Comparison of ENCODE assay signal across 31 cellular contexts in the genomic region with DNA sequence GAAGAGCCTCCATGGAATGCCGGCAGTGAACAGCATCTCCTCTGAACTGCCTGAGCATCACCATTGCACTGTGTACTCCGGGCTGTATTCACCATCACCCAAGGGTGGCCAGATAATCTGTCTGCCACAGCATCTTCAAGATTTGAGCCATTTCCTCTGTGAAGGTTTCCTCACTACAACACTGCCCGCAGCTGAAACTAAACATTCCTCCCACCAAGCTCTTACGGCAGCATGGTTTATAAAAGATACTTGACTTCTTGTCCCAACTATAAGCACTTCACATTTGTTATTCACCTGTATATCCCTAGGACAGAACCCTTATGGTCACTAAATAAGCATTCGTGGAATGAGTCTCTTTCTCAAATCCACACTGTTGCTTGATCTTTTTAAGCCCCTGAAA.
A peak's percentile ranks its signal among the peaks of the same experiment; 100 is the strongest.
DNase-seq lines count a peak whose midpoint lies in the region; ATAC-seq and TF ChIP-seq lines count a peak whose summit lies in the region.
"Had no signal": no experiment of that assay in that cellular context is flagged by ENCODE, and none has a peak within 500 bp of the region (broad histone marks: within the 10 kb centered on the region; RNA-seq: fewer than 3 reads in every experiment).

No MANE protein-coding gene starts in this region.

- WGBS in trophoblast cell (ENCODE audit: extremely low coverage, insufficient coverage, insufficient read length) = no CpG with 5 or more reads among the region's 5 CpGs
- 85 to 90% (median 90%) methylated on average over 5 of the region's 5 CpGs for WGBS in spleen, 5 donors

- H3K36me3 ChIP-seq in GM23338 (ENCODE audit: insufficient read depth) (no peaks in the 10 kb centered on the region), trophoblast cell (ENCODE audit: control insufficient read depth in 1 of 2, insufficient read depth in 2 of 2, low read length in 2 of 2) (no peaks in the 10 kb centered on the region), spleen (no peaks in the 10 kb centered on the region)
- H3K36me3 ChIP-seq: BE2C; BLaER1; BLaER1 treated with 17β-estradiol and CSF1 and Interleukin-3, amounts not matched to agents 10 nM and 100 nM had no signal

- no peak overlapping the region for H3K14ac ChIP-seq in trophoblast cell (ENCODE audit: low read length)

- H2BK12ac ChIP-seq in trophoblast cell (ENCODE audit: low read length) = no peak overlapping the region

- H3K27ac ChIP-seq in GM23338 (ENCODE audit: low read depth) (no peak overlapping the region), trophoblast cell (ENCODE audit: low read depth, low read length) (no peak overlapping the region), spleen (no peak overlapping the region)
- H3K27ac ChIP-seq: 22Rv1; A549; BLaER1; BLaER1 treated with 17β-estradiol and CSF1 and Interleukin-3, amounts not matched to agents 10 nM and 100 nM; C4-2B had no signal

- H4K12ac ChIP-seq in trophoblast cell (ENCODE audit: low read depth, low read length) = no peak overlapping the region

- no peaks in the 10 kb centered on the region for H3K9me3 ChIP-seq in trophoblast cell (ENCODE audit: insufficient read depth, low read depth, low read length)
- peaks cover 0 to 6% (median 0%) of the 10 kb centered on the region in 8 donors for H3K9me3 ChIP-seq in spleen
- H3K9me3 ChIP-seq: A549; BE2C; BLaER1; BLaER1 treated with 17β-estradiol and CSF1 and Interleukin-3, amounts not matched to agents 10 nM and 100 nM; Caco-2 had no signal

- no peak overlapping the region for H3K18ac ChIP-seq in trophoblast cell (ENCODE audit: low read length)

- H4K8ac ChIP-seq in trophoblast cell (ENCODE audit: low read depth, low read length) = no peak overlapping the region

- H3K27me3 Mint-ChIP-seq in GM23338 (ENCODE audit: insufficient read depth, low read depth, poor library complexity) = no peaks in the 10 kb centered on the region

- TF ChIP-seq CTCF in GM23338 (conservative IDR thresholded peaks at IDR 0.05; ENCODE audit: low read depth in 2 of 2) (no peak), spleen (IDR thresholded peaks at IDR 0.05 in 8 of 11, conservative IDR thresholded peaks at IDR 0.05 in 3 of 11) (no peak)

- H3K4me1 Mint-ChIP-seq in GM23338 = no peaks in the 10 kb centered on the region
- H3K4me1 Mint-ChIP-seq: B cell; CD14-positive monocyte; CD4-positive, alpha-beta memory T cell; CD4-positive, CD25-positive, alpha-beta regulatory T cell; CD8-positive, alpha-beta memory T cell had no signal

- H3K4me2 ChIP-seq in GM23338 (no peak overlapping the region), trophoblast cell (ENCODE audit: low read length) (no peak overlapping the region)
- H3K4me2 ChIP-seq: A549; BLaER1; BLaER1 treated with 17β-estradiol and CSF1 and Interleukin-3, amounts not matched to agents 10 nM and 100 nM had no signal

- H4K20me1 ChIP-seq in GM23338 (replicated peaks; ENCODE audit: insufficient read depth) = no peaks in the 10 kb centered on the region
- H4K20me1 ChIP-seq: BLaER1; BLaER1 treated with 17β-estradiol and CSF1 and Interleukin-3, amounts not matched to agents 10 nM and 100 nM had no signal

- H3K79me1 ChIP-seq in trophoblast cell (ENCODE audit: low read length) = no peaks in the 10 kb centered on the region

- no peak overlapping the region for H3K23ac ChIP-seq in trophoblast cell (ENCODE audit: low read length)

- H3K27me3 ChIP-seq in GM23338 (ENCODE audit: insufficient read depth) (no peaks in the 10 kb centered on the region), trophoblast cell (ENCODE audit: insufficient read depth, low read length) (no peaks in the 10 kb centered on the region), spleen (replicated peaks in 1 of 7) (peaks cover 0 to 15% (median 0%) of the 10 kb centered on the region in 7 donors)
- H3K27me3 ChIP-seq: BE2C; BLaER1; BLaER1 treated with 17β-estradiol and CSF1 and Interleukin-3, amounts not matched to agents 10 nM and 100 nM had no signal

- H3K4me1 ChIP-seq in GM23338 (ENCODE audit: insufficient read depth) (no peaks in the 10 kb centered on the region), trophoblast cell (ENCODE audit: control insufficient read depth in 1 of 2, insufficient read depth in 2 of 2, low read length in 2 of 2) (no peaks in the 10 kb centered on the region), spleen (no peaks in the 10 kb centered on the region)
- H3K4me1 ChIP-seq: A549; BE2C; BLaER1; BLaER1 treated with 17β-estradiol and CSF1 and Interleukin-3, amounts not matched to agents 10 nM and 100 nM; Caco-2 had no signal

- H2BK5ac ChIP-seq in trophoblast cell (ENCODE audit: low read depth, low read length, poor library complexity) = no peak overlapping the region

- H3K9ac ChIP-seq in trophoblast cell (ENCODE audit: low read length) = no peak overlapping the region
- H3K9ac ChIP-seq: BLaER1; BLaER1 treated with 17β-estradiol and CSF1 and Interleukin-3, amounts not matched to agents 10 nM and 100 nM had no signal

- H2AK5ac ChIP-seq in trophoblast cell (ENCODE audit: low read length) = no peak overlapping the region

- no peaks in the 10 kb centered on the region for H3F3A ChIP-seq in GM23338 (replicated peaks; ENCODE audit: low read depth)

- intact Hi-C loops in spleen (cut with DNase I; ENCODE audit: low total_unique reads) = no loop called here

- no peak overlapping the region for H4K91ac ChIP-seq in trophoblast cell (ENCODE audit: low read depth, low read length)

- no peak overlapping the region for H3K27ac Mint-ChIP-seq in GM23338
- H3K27ac Mint-ChIP-seq: B cell; CD14-positive monocyte; CD4-positive, alpha-beta memory T cell; CD4-positive, alpha-beta T cell; CD4-positive, CD25-positive, alpha-beta regulatory T cell; CD8-positive, alpha-beta memory T cell; CD8-positive, alpha-beta T cell had no signal

- ATAC-seq in GM23338 = no peak
- no peak for ATAC-seq in GM21447 (IDR thresholded peaks at IDR 0.05; ENCODE audit: unreplicated experiment)
- ATAC-seq: A549; CD8-positive, alpha-beta T cell had no signal

- H2BK120ac ChIP-seq in trophoblast cell (ENCODE audit: insufficient read depth, low read length, poor library complexity) = no peak overlapping the region

- 0 out of 2 replicates have a peak, but pooled peaks cover 4% of the 10 kb centered on the region for H3K9me2 ChIP-seq in GM23338 (ENCODE audit: insufficient read depth)

- DNase-seq in GM23338 (ENCODE audit: low spot score) (no peak), trophoblast cell (peak; percentile 73 to 85), spleen (no peak)
- DNase-seq: 8988T; ACHN; AML-193; BE2C; C1 segment of cervical spinal cord; Caco-2; Calu3; CD4-positive, alpha-beta memory T cell; CD4-positive, alpha-beta T cell; CD4-positive, CD25-positive, alpha-beta regulatory T cell; CD8-positive, alpha-beta memory T cell; CD8-positive, alpha-beta T cell; COR-L47; DMS 273 treated with DMSO at 0.1 percent for 48 hours; DMS153; DMS53; DMS79; DMS79 treated with DMSO at 0.1 percent for 48 hours; DND-41; EL had no signal

- H3K79me2 ChIP-seq in GM23338 (replicated peaks; ENCODE audit: insufficient read depth) = no peaks in the 10 kb centered on the region
- H3K79me2 ChIP-seq in trophoblast cell (ENCODE audit: control insufficient read depth, insufficient read depth, low read length, poor library complexity) = no peaks in the 10 kb centered on the region

- 0 out of 2 replicates have a peak overlapping the region, but pooled peaks have one; percentile 40 for H2AFZ ChIP-seq in GM23338
- no peak overlapping the region for H2AFZ ChIP-seq in trophoblast cell (ENCODE audit: insufficient read depth, low read length, poor library complexity)

- no peaks in the 10 kb centered on the region for H3K9me3 Mint-ChIP-seq in GM23338

- no peak for TF ChIP-seq POLR2A in spleen (IDR thresholded peaks at IDR 0.05)

- H3K4ac ChIP-seq in trophoblast cell (ENCODE audit: low read depth, low read length) = no peak overlapping the region

- no peak overlapping the region for H3K4me3 Mint-ChIP-seq in GM23338
- H3K4me3 Mint-ChIP-seq: B cell; CD14-positive monocyte; CD4-positive, alpha-beta memory T cell; CD4-positive, alpha-beta T cell; CD4-positive, CD25-positive, alpha-beta regulatory T cell; CD8-positive, alpha-beta memory T cell; CD8-positive, alpha-beta T cell had no signal

- no peak overlapping the region for H3K4me3 ChIP-seq in GM23338
- H3K4me3 ChIP-seq in trophoblast cell (ENCODE audit: low read depth, low read length) = no peak overlapping the region
- H3K4me3 ChIP-seq in spleen = no peak overlapping the region
- H3K4me3 ChIP-seq: A549; BLaER1; BLaER1 treated with 17β-estradiol and CSF1 and Interleukin-3, amounts not matched to agents 10 nM and 100 nM had no signal

- H3K36me3 Mint-ChIP-seq in GM23338 (ENCODE audit: low read depth) = no peaks in the 10 kb centered on the region
- H3K36me3 Mint-ChIP-seq: CD14-positive monocyte; CD4-positive, alpha-beta memory T cell; CD4-positive, CD25-positive, alpha-beta regulatory T cell; CD8-positive, alpha-beta memory T cell; CD8-positive, alpha-beta T cell had no signal

TF ChIP-seq in GM23338, 12 proteins besides CTCF, POLR2A, EP300 and RAD21 (continues in another document):
- TF ChIP-seq EZH2 (IDR thresholded peaks at IDR 0.05; ENCODE audit: low read depth, unreplicated experiment) = no peak
- TF ChIP-seq CREB1 (CRISPR knock-in tag; IDR thresholded peaks at IDR 0.05; ENCODE audit: low read depth) = no peak
- TF ChIP-seq REST (IDR thresholded peaks at IDR 0.05; ENCODE audit: unreplicated experiment) = no peak
- no peak for TF ChIP-seq POLR2AphosphoS5 (IDR thresholded peaks at IDR 0.05; ENCODE audit: low read depth)
- no peak for TF ChIP-seq NANOG (IDR thresholded peaks at IDR 0.05; ENCODE audit: borderline replicate concordance)

Comparison
In these comparisons a context has a peak if more than half of its experiments do, and no peak if none do; other contexts are left out.
1. DNase-seq: peak in trophoblast cell (2 of 2); none in GM23338 (single experiment) and spleen (single experiment).